ENCODE assay signal across 27 cellular contexts in the genomic region with DNA sequence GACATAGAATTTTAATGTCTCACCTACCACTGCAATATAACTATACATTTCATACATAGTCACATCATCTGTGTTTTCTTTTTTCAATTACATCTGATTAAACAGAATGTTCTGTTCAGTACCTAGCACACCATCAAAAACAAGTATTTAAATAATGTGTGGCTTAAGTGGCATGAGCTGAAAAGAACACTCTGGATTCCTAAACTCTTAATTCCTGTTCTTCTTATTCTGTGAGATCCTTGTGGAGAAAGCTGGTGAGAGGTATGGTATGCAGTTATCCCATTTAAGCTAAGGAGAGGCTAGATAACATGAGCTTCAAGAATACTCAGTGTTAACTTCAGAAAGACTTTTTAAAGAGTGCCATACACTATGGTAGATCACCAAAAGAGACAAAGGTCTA. TPM values are rescaled to one million over a fixed set of nuclear protein-coding genes. Genes with fewer than 3 reads are reported as not detected.
DNase-seq lines count a peak whose midpoint lies in the region; ATAC-seq and TF ChIP-seq lines count a peak whose summit lies in the region.
"Had no signal": no experiment of that assay in that cellular context is flagged by ENCODE, and none has a peak within 500 bp of the region (broad histone marks: within the 10 kb centered on the region; RNA-seq: fewer than 3 reads in every experiment).

No MANE protein-coding gene starts in this region.

- H3K27me3 Mint-ChIP-seq in T-helper 17 cell = no peaks in the 10 kb centered on the region
- H3K27me3 Mint-ChIP-seq in activated naive CD8-positive, alpha-beta T cell treated with anti-CD3 and anti-CD28 coated beads, Interleukin-2, amount 50 U/mL, for 24 hours = no peaks in the 10 kb centered on the region
- H3K27me3 Mint-ChIP-seq: activated B cell treated with CpG ODN at 0.5 μM for 24 hours; activated naive CD8-positive, alpha-beta T cell treated with anti-CD3 and anti-CD28 coated beads, Interleukin-2, amount 10 ng/mL, durations not matched to agents 7 days and 5 days; dendritic cell treated with granulocyte-macrophage colony-stimulating factor and Interleukin-4, amounts not matched to agents 40 ng/mL and 50 ng/mL, for 4 days; naive thymus-derived CD8-positive, alpha-beta T cell had no signal

- no peak for TF ChIP-seq CTCF in left lung (IDR thresholded peaks at IDR 0.05)

- ATAC-seq in T-helper 17 cell (no peak), left lung (peak; percentile 10)
- no peak for ATAC-seq in activated naive CD8-positive, alpha-beta T cell treated with anti-CD3 and anti-CD28 coated beads, Interleukin-2, amount 50 U/mL, for 24 hours
- ATAC-seq: activated CD8-positive, alpha-beta T cell treated with anti-CD3 and anti-CD28 coated beads, Interleukin-2, amount 10 ng/mL, durations not matched to agents 7 days and 5 days; naive thymus-derived CD8-positive, alpha-beta T cell had no signal

- H3K27ac Mint-ChIP-seq in T-helper 17 cell = peak overlapping the region; percentile 45
- H3K27ac Mint-ChIP-seq in activated naive CD8-positive, alpha-beta T cell treated with anti-CD3 and anti-CD28 coated beads, Interleukin-2, amount 50 U/mL, for 24 hours = no peak overlapping the region
- H3K27ac Mint-ChIP-seq: activated B cell treated with CpG ODN at 0.5 μM for 24 hours; activated CD8-positive, alpha-beta T cell treated with anti-CD3 and anti-CD28 coated beads, Interleukin-2, amount 10 ng/mL, durations not matched to agents 7 days and 5 days; activated naive CD8-positive, alpha-beta T cell treated with anti-CD3 and anti-CD28 coated beads, Interleukin-2, amount 10 ng/mL, durations not matched to agents 7 days and 5 days; activated T-helper 1 cell treated with anti-CD3 and anti-CD28 coated beads, Interleukin-12 subunit alpha, Interleukin-12 subunit beta, Interleukin-2, Interleukin-4 antibody, amounts not matched to agents 30 ng/mL and 10 ng/mL and 1 ng/mL, durations not matched to agents 14 hours and 24 hours and 36 hours; dendritic cell treated with granulocyte-macrophage colony-stimulating factor and Interleukin-4, amounts not matched to agents 40 ng/mL and 50 ng/mL, for 4 days had no signal

- no peak overlapping the region for H3K4me3 Mint-ChIP-seq in T-helper 17 cell
- no peak overlapping the region for H3K4me3 Mint-ChIP-seq in activated naive CD8-positive, alpha-beta T cell treated with anti-CD3 and anti-CD28 coated beads, Interleukin-2, amount 50 U/mL, for 24 hours
- H3K4me3 Mint-ChIP-seq: activated B cell treated with CpG ODN at 0.5 μM for 24 hours; activated CD8-positive, alpha-beta T cell treated with anti-CD3 and anti-CD28 coated beads, Interleukin-2, amount 10 ng/mL, durations not matched to agents 7 days and 5 days; activated naive CD8-positive, alpha-beta T cell treated with anti-CD3 and anti-CD28 coated beads, Interleukin-2, amount 10 ng/mL, durations not matched to agents 7 days and 5 days; activated T-helper 1 cell treated with anti-CD3 and anti-CD28 coated beads, Interleukin-12 subunit alpha, Interleukin-12 subunit beta, Interleukin-2, Interleukin-4 antibody, amounts not matched to agents 30 ng/mL and 10 ng/mL and 1 ng/mL, durations not matched to agents 14 hours and 24 hours and 36 hours; dendritic cell treated with granulocyte-macrophage colony-stimulating factor and Interleukin-4, amounts not matched to agents 40 ng/mL and 50 ng/mL, for 4 days; naive thymus-derived CD8-positive, alpha-beta T cell had no signal

- H3K36me3 ChIP-seq in left lung (no peaks in the 10 kb centered on the region), skeletal muscle tissue (ENCODE audit: control insufficient read depth in 3 of 3, insufficient read depth in 3 of 3, low read length in 3 of 3) (no peaks in the 10 kb centered on the region)
- H3K36me3 ChIP-seq: breast epithelium, lower lobe of right lung, tibial nerve had no signal

- no peaks in the 10 kb centered on the region for H3K9me3 ChIP-seq in T-helper 17 cell (ENCODE audit: control insufficient read depth, low read length, poor library complexity, severe bottlenecking)
- no peaks in the 10 kb centered on the region for H3K9me3 ChIP-seq in left lung
- no peaks in the 10 kb centered on the region for H3K9me3 ChIP-seq in skeletal muscle tissue (ENCODE audit: control insufficient read depth in 3 of 3, low read length in 3 of 3)
- H3K9me3 ChIP-seq: breast epithelium, Caco-2, lower lobe of right lung, SJSA1, tibial nerve had no signal

- H3K9me3 Mint-ChIP-seq in activated naive CD8-positive, alpha-beta T cell treated with anti-CD3 and anti-CD28 coated beads, Interleukin-2, amount 50 U/mL, for 24 hours = no peaks in the 10 kb centered on the region
- H3K9me3 Mint-ChIP-seq: activated B cell treated with CpG ODN at 0.5 μM for 24 hours; activated naive CD8-positive, alpha-beta T cell treated with anti-CD3 and anti-CD28 coated beads, Interleukin-2, amount 10 ng/mL, durations not matched to agents 7 days and 5 days; activated T-helper 1 cell treated with anti-CD3 and anti-CD28 coated beads, Interleukin-12 subunit alpha, Interleukin-12 subunit beta, Interleukin-2, Interleukin-4 antibody, amounts not matched to agents 30 ng/mL and 10 ng/mL and 1 ng/mL, durations not matched to agents 14 hours and 24 hours and 36 hours; dendritic cell treated with granulocyte-macrophage colony-stimulating factor and Interleukin-4, amounts not matched to agents 40 ng/mL and 50 ng/mL, for 4 days; naive thymus-derived CD8-positive, alpha-beta T cell had no signal

- H3K4me3 ChIP-seq in left lung = no peak overlapping the region
- no peak overlapping the region for H3K4me3 ChIP-seq in skeletal muscle tissue (ENCODE audit: low read length in 3 of 3)
- H3K4me3 ChIP-seq: breast epithelium, lower lobe of right lung, PC-9, SJSA1, tibial nerve had no signal

- H3K4me1 Mint-ChIP-seq in T-helper 17 cell = peaks cover 37% of the 10 kb centered on the region
- H3K4me1 Mint-ChIP-seq in activated naive CD8-positive, alpha-beta T cell treated with anti-CD3 and anti-CD28 coated beads, Interleukin-2, amount 50 U/mL, for 24 hours = peaks cover 42% of the 10 kb centered on the region

- H3K9ac ChIP-seq in skeletal muscle tissue (ENCODE audit: low read depth in 1 of 3, low read length in 3 of 3) = no peak overlapping the region
- H3K9ac ChIP-seq: parathyroid adenoma had no signal

- intact Hi-C loops in left lung (cut with DNase I) = no loop called here

- H3K4me1 ChIP-seq in left lung = peaks cover 34 to 88% of the 10 kb centered on the region in 2 donors
- peaks cover 20 to 33% (median 29%) of the 10 kb centered on the region in 3 donors for H3K4me1 ChIP-seq in skeletal muscle tissue (ENCODE audit: control insufficient read depth in 3 of 3, insufficient read depth in 3 of 3, low read length in 3 of 3)
- H3K4me1 ChIP-seq: parathyroid adenoma had no signal

- H3K36me3 Mint-ChIP-seq in T-helper 17 cell (ENCODE audit: low read depth) = peaks cover 3% of the 10 kb centered on the region
- H3K36me3 Mint-ChIP-seq in activated naive CD8-positive, alpha-beta T cell treated with anti-CD3 and anti-CD28 coated beads, Interleukin-2, amount 50 U/mL, for 24 hours (ENCODE audit: low read depth) = no peaks in the 10 kb centered on the region
- H3K36me3 Mint-ChIP-seq: activated naive CD8-positive, alpha-beta T cell treated with anti-CD3 and anti-CD28 coated beads, Interleukin-2, amount 10 ng/mL, durations not matched to agents 7 days and 5 days had no signal

- peak overlapping the region; percentile 7 to 14 for H3K27ac ChIP-seq in left lung
- peak overlapping the region; percentile 27 for H3K27ac ChIP-seq in skeletal muscle tissue (ENCODE audit: low read depth, low read length)
- H3K27ac ChIP-seq: breast epithelium, lower lobe of right lung, parathyroid adenoma, PC-9, SJSA1 had no signal

- no peaks in the 10 kb centered on the region for H3K27me3 ChIP-seq in left lung
- no peaks in the 10 kb centered on the region for H3K27me3 ChIP-seq in skeletal muscle tissue (ENCODE audit: control insufficient read depth in 3 of 3, insufficient read depth in 3 of 3, low read length in 3 of 3)
- H3K27me3 ChIP-seq: breast epithelium, SJSA1, tibial nerve had no signal

- DNase-seq in EH (ENCODE audit: low read depth) (peak; percentile 33), T-helper 17 cell (no peak), left lung (no peak), iPS-NIHi7 (ENCODE audit: extremely low spot score) (no peak), NOMO-1 (lab: John Stamatoyannopoulos, UW; ENCODE audit: unreplicated experiment in 2 of 2) (no peak)
- DNase-seq in activated naive CD8-positive, alpha-beta T cell treated with anti-CD3 and anti-CD28 coated beads, Interleukin-2, amount 50 U/mL, for 24 hours = no peak
- DNase-seq: activated B cell treated with CpG ODN at 0.5 μM for 24 hours; activated CD8-positive, alpha-beta T cell treated with anti-CD3 and anti-CD28 coated beads, Interleukin-2, amount 10 ng/mL, durations not matched to agents 7 days and 5 days; activated naive CD8-positive, alpha-beta T cell treated with anti-CD3 and anti-CD28 coated beads, Interleukin-2, amount 10 ng/mL, durations not matched to agents 7 days and 5 days; Caco-2; hippocampal formation; islet precursor cell; Kasumi-1; lower lobe of right lung; naive thymus-derived CD8-positive, alpha-beta T cell; NCI-H1092 treated with DMSO at 0.1 percent for 48 hours; NCI-H2081; NCI-H446; PC-9; T-helper 2 cell had no signal

RNA-seq across cellular contexts. Expression of gene TP53BP2, which starts 5.5 kb away (rescaled TPM):
- total RNA-seq in T-helper 17 cell (100 to 1,000 TPM in 1 of 2 donors, 10 to 100 TPM in 1; 97.6 to 136 TPM), left lung (10 to 100 TPM; 54.2 to 58.2 TPM), skeletal muscle tissue (34.4 TPM)
